ENCODE assay signal across 15 cellular contexts in genomic region chr11:8672346-8672745, GRCh38. TPM values are rescaled to one million over a fixed set of nuclear protein-coding genes. Genes with fewer than 3 reads are reported as not detected.
DNase-seq lines count a peak whose midpoint lies in the region; ATAC-seq and TF ChIP-seq lines count a peak whose summit lies in the region.
"Had no signal": no experiment of that assay in that cellular context is flagged by ENCODE, and none has a peak within 500 bp of the region (broad histone marks: within the 10 kb centered on the region; RNA-seq: fewer than 3 reads in every experiment).

No MANE protein-coding gene starts in this region.

- H3K27me3 ChIP-seq in GM23338 (ENCODE audit: insufficient read depth), result no peaks in the 10 kb centered on the region
- H3K27me3 ChIP-seq in ascending aorta, result no peaks in the 10 kb centered on the region
- H3K27me3 ChIP-seq in iPS-15b (ENCODE audit: control insufficient read depth, insufficient read depth, low read length), result no peaks in the 10 kb centered on the region
- no peaks in the 10 kb centered on the region for H3K27me3 ChIP-seq in skeletal muscle tissue (ENCODE audit: control insufficient read depth in 3 of 3, insufficient read depth in 3 of 3, low read length in 3 of 3)
- H3K27me3 ChIP-seq: SJSA1 had no signal

- DNase-seq in GM23338 (ENCODE audit: low spot score) (no peak), ascending aorta (ENCODE audit: low spot score in 2 of 2) (no peak), HuH-7 (ENCODE audit: low spot score) (no peak), T-helper 2 cell (no peak)
- DNase-seq: DMS79; glutamatergic neuron; NCI-H2029; NK-92 treated with Interleukin-12 subunit alpha and Interleukin-12 subunit beta, amount 100 ng/mL, for 24 hours; stimulated activated CD4-positive, alpha-beta T cell treated with anti-CD3 and anti-CD28 coated beads, Interleukin-2, amount 100 ng/mL, for 24 hours had no signal

- no peaks in the 10 kb centered on the region for H4K20me1 ChIP-seq in GM23338 (replicated peaks; ENCODE audit: insufficient read depth)

- no peak for TF ChIP-seq CTCF in GM23338 (conservative IDR thresholded peaks at IDR 0.05; ENCODE audit: low read depth in 2 of 2)
- no peak for TF ChIP-seq CTCF in ascending aorta (IDR thresholded peaks at IDR 0.05)

- H3K9me3 ChIP-seq in ascending aorta (no peaks in the 10 kb centered on the region), iPS-15b (ENCODE audit: control insufficient read depth, insufficient read depth, low read length) (no peaks in the 10 kb centered on the region), skeletal muscle tissue (ENCODE audit: control insufficient read depth in 3 of 3, low read length in 3 of 3) (no peaks in the 10 kb centered on the region)
- H3K9me3 ChIP-seq: SJSA1 had no signal

- H2AFZ ChIP-seq in GM23338, result peak overlapping the region; percentile 86; the same call in 1 of the 2 replicates

- H3K4me1 ChIP-seq in GM23338 (ENCODE audit: insufficient read depth) (peaks cover 30% of the 10 kb centered on the region), ascending aorta (peaks cover 5 to 13% of the 10 kb centered on the region in 2 donors), iPS-15b (ENCODE audit: control insufficient read depth, insufficient read depth, low read length) (peaks cover 25% of the 10 kb centered on the region), skeletal muscle tissue (ENCODE audit: control insufficient read depth in 3 of 3, insufficient read depth in 3 of 3, low read length in 3 of 3) (peaks cover 7 to 8% (median 8%) of the 10 kb centered on the region in 3 donors)

- no peaks in the 10 kb centered on the region for H3K9me3 Mint-ChIP-seq in GM23338

- peaks cover 6% of the 10 kb centered on the region; the same call in 1 of the 2 replicates for H3F3A ChIP-seq in GM23338 (replicated peaks; ENCODE audit: low read depth)

- no peaks in the 10 kb centered on the region for H3K79me2 ChIP-seq in GM23338 (replicated peaks; ENCODE audit: insufficient read depth)

- no peak overlapping the region; the same call in 1 of the 2 replicates for H3K4me3 ChIP-seq in GM23338
- no peak overlapping the region for H3K4me3 ChIP-seq in ascending aorta
- H3K4me3 ChIP-seq in iPS-15b (ENCODE audit: low read depth, low read length), result no peak overlapping the region
- no peak overlapping the region for H3K4me3 ChIP-seq in skeletal muscle tissue (ENCODE audit: low read length in 3 of 3)
- H3K4me3 ChIP-seq: SJSA1 had no signal

- H3K4me2 ChIP-seq in GM23338, result 0 out of 2 replicates have a peak overlapping the region, but pooled peaks have one; percentile 2

- H3K9ac ChIP-seq in iPS-15b (ENCODE audit: low read depth, low read length) (peak overlapping the region; percentile 28), skeletal muscle tissue (ENCODE audit: low read depth in 1 of 3, low read length in 3 of 3) (no peak overlapping the region)

- peaks cover 34% of the 10 kb centered on the region for H3K4me1 Mint-ChIP-seq in GM23338

- ATAC-seq in GM23338, result no peak
- no peak for ATAC-seq in GM21515 (IDR thresholded peaks at IDR 0.05; ENCODE audit: unreplicated experiment)
- ATAC-seq in GM21825 (IDR thresholded peaks at IDR 0.05; ENCODE audit: unreplicated experiment), result no peak

- H3K36me3 Mint-ChIP-seq in GM23338 (ENCODE audit: low read depth), result peaks cover 11% of the 10 kb centered on the region; the same call in 2 of the 3 replicates

- H3K9me2 ChIP-seq in GM23338 (ENCODE audit: insufficient read depth), result no peaks in the 10 kb centered on the region

- no peaks in the 10 kb centered on the region for H3K36me3 ChIP-seq in GM23338 (ENCODE audit: insufficient read depth)
- H3K36me3 ChIP-seq in ascending aorta, result peaks cover 0 to 11% of the 10 kb centered on the region in 2 donors
- no peaks in the 10 kb centered on the region for H3K36me3 ChIP-seq in iPS-15b (ENCODE audit: control insufficient read depth, insufficient read depth, low read length)
- H3K36me3 ChIP-seq in skeletal muscle tissue (ENCODE audit: control insufficient read depth in 3 of 3, insufficient read depth in 3 of 3, low read length in 3 of 3), result peaks cover 8 to 22% (median 18%) of the 10 kb centered on the region in 3 donors
- H3K36me3 ChIP-seq: SJSA1 had no signal

- intact Hi-C loops in ascending aorta (cut with DNase I), result no loop called here

- H3K27ac ChIP-seq in GM23338 (ENCODE audit: low read depth) (peak overlapping the region; percentile 90), ascending aorta (peak overlapping the region; percentile 86 to 88), skeletal muscle tissue (ENCODE audit: low read depth, low read length) (peak overlapping the region; percentile 78)

- H3K27ac Mint-ChIP-seq in GM23338, result peak overlapping the region; percentile 98
- H3K27ac Mint-ChIP-seq: activated naive CD8-positive, alpha-beta T cell had no signal

- peak overlapping the region; percentile 10; the same call in 1 of the 3 replicates for H3K4me3 Mint-ChIP-seq in GM23338
- H3K4me3 Mint-ChIP-seq: activated naive CD8-positive, alpha-beta T cell had no signal

- H3K27me3 Mint-ChIP-seq in GM23338 (ENCODE audit: insufficient read depth, low read depth, poor library complexity), result peaks cover 3% of the 10 kb centered on the region
- H3K27me3 Mint-ChIP-seq: activated naive CD8-positive, alpha-beta T cell had no signal

TF ChIP-seq in GM23338, 12 proteins besides CTCF, POLR2A, EP300 and RAD21 (continues in another document):
- TF ChIP-seq ETS1 (IDR thresholded peaks at IDR 0.05) (no peak), POLR2AphosphoS5 (IDR thresholded peaks at IDR 0.05; ENCODE audit: low read depth) (no peak), NANOG (IDR thresholded peaks at IDR 0.05; ENCODE audit: borderline replicate concordance) (no peak), ZNF331 (CRISPR knock-in tag; IDR thresholded peaks at IDR 0.05; ENCODE audit: low read depth) (no peak), CREB1 (CRISPR knock-in tag; IDR thresholded peaks at IDR 0.05; ENCODE audit: low read depth) (no peak), EZH2phosphoT487 (IDR thresholded peaks at IDR 0.05; ENCODE audit: unreplicated experiment) (no peak)

RNA-seq across cellular contexts. Expression of gene TRIM66, which starts 10.1 kb away (rescaled TPM):
- total RNA-seq in GM23338 (2014; rRNA removed; shearing (Covaris generic)), result 1.9 and 3.3 TPM in 2 replicates
- 1.0 and 1.1 TPM in 2 replicates for polyA plus RNA-seq in GM23338 (2016; fragmentation: Nextera tagmentation; extraction: Ambion mirVana)
- total RNA-seq in ascending aorta (3.9 TPM), skeletal muscle tissue (1.6 TPM)

RNA-seq across cellular contexts. Expression of gene RPL27A, which starts 10.2 kb away (rescaled TPM):
- total RNA-seq in GM23338 (2014; rRNA removed; shearing (Covaris generic)), result 961 and 1,283 TPM in 2 replicates
- polyA plus RNA-seq in GM23338 (2016; fragmentation: Nextera tagmentation; extraction: Ambion mirVana), result 3,167 and 3,552 TPM in 2 replicates
- total RNA-seq in ascending aorta (789 TPM), skeletal muscle tissue (1,860 TPM)
